Comparison of ENCODE assay signal across 16 cellular contexts in genomic region chr9:22165144-22165543, GRCh38.
A peak's percentile ranks its signal among the peaks of the same experiment; 100 is the strongest.
DNase-seq lines count a peak whose midpoint lies in the region; ATAC-seq, FAIRE-seq and TF ChIP-seq lines count a peak whose summit lies in the region.
"Had no signal": no experiment of that assay in that cellular context is flagged by ENCODE, and none has a peak within 500 bp of the region (broad histone marks: within the 10 kb centered on the region; RNA-seq: fewer than 3 reads in every experiment).

No MANE protein-coding gene starts in this region.

- peak overlapping the region; percentile 13 for H3K4me2 ChIP-seq in OCI-LY7 (ENCODE audit: low read length)

- BruUV-seq in OCI-LY7 (replicated peaks; lab: Mats Ljungman, UMichigan), result no TSS peak

- H3K9me2 ChIP-seq in OCI-LY7 (ENCODE audit: insufficient read depth, low read length), result no peaks in the 10 kb centered on the region

- H3K36me3 ChIP-seq in OCI-LY7 (ENCODE audit: insufficient read depth, low read length), result no peaks in the 10 kb centered on the region
- H3K36me3 ChIP-seq: Peyer's patch, thoracic aorta had no signal

- peaks cover 32% of the 10 kb centered on the region for H3K4me1 ChIP-seq in OCI-LY7 (ENCODE audit: insufficient read depth, low read length, poor library complexity, severe bottlenecking)
- H3K4me1 ChIP-seq: psoas muscle had no signal

- no peak for FAIRE-seq in urothelium cell line (lab: Jason Lieb, UNC)
- FAIRE-seq: D721Med had no signal

- POLR2A ChIA-PET in OCI-LY7 (lab: Charles Lee), result interaction anchor here (0.6 to 1.1 kb wide), 2 partner anchors 39 to 347 kb away, joined by 3 to 6 read pairs; no protein-coding TSS in a partner anchor

- DNase-seq in Ammon's horn (ENCODE audit: low spot score) (peak; percentile 14), HCEC 1CT (peak; percentile 71), OCI-LY7 (ENCODE audit: low spot score) (no peak), foreskin fibroblast (peak; percentile 60 to 71), urothelium cell line (ENCODE audit: low spot score) (no peak)
- no peak for DNase-seq in central memory CD4-positive, alpha-beta T cell
- DNase-seq: activated naive CD4-positive, alpha-beta T cell treated with anti-CD3 and anti-CD28 coated beads, Interleukin-2, amount 10 ng/mL, durations not matched to agents 7 days and 5 days; activated T-cell treated with anti-CD3 and anti-CD28 coated beads, Interleukin-2, amount 50 U/mL, for 1 hour; NCI-H2029 treated with DMSO at 0.1 percent for 48 hours; Peyer's patch; psoas muscle; stimulated activated CD4-positive, alpha-beta T cell treated with anti-CD3 and anti-CD28 coated beads, Interleukin-12 subunit alpha, Interleukin-12 subunit beta, amount 100 ng/mL, for 4 hours had no signal

- H2AFZ ChIP-seq in OCI-LY7 (ENCODE audit: low read length), result peak overlapping the region; percentile 91

- TF ChIP-seq CTCF in OCI-LY7 (conservative IDR thresholded peaks at IDR 0.05; ENCODE audit: low read length) (no peak), foreskin fibroblast (IDR thresholded peaks at IDR 0.05; ENCODE audit: low read depth, low read length) (no peak)

- no peak for ATAC-seq in GM21367 (IDR thresholded peaks at IDR 0.05; ENCODE audit: unreplicated experiment)
- ATAC-seq in HG03571 (IDR thresholded peaks at IDR 0.05; ENCODE audit: unreplicated experiment), result no peak
- ATAC-seq: psoas muscle had no signal

- intact Hi-C loops in OCI-LY7 (cut with micrococcal nuclease; ENCODE audit: unreplicated experiment), result loop anchor here (10.0 kb wide), 1 partner anchor 360 kb away; no protein-coding TSS in a partner anchor

- H3K27ac ChIP-seq in OCI-LY7 (ENCODE audit: low read depth, low read length, poor library complexity, severe bottlenecking), result no peak overlapping the region
- H3K27ac ChIP-seq: Peyer's patch, psoas muscle, thoracic aorta had no signal

- no peak overlapping the region for H3K4me3 ChIP-seq in OCI-LY7 (ENCODE audit: low read depth, low read length, poor library complexity, severe bottlenecking)
- no peak overlapping the region for H3K4me3 ChIP-seq in foreskin fibroblast (ENCODE audit: low read depth in 1 of 2, low read length in 2 of 2)
- H3K4me3 ChIP-seq: Peyer's patch, psoas muscle, thoracic aorta had no signal

- H3K9me3 ChIP-seq in OCI-LY7 (ENCODE audit: low read length), result no peaks in the 10 kb centered on the region; the same call in 1 of the 2 replicates
- H3K9me3 ChIP-seq: Peyer's patch, psoas muscle, thoracic aorta had no signal

- CTCF ChIA-PET in OCI-LY7 (lab: Charles Lee; ENCODE audit: unreplicated experiment), result no interaction called here

- no peaks in the 10 kb centered on the region for H3K79me2 ChIP-seq in OCI-LY7 (ENCODE audit: insufficient read depth, low read depth, low read length)

- H4K20me1 ChIP-seq in OCI-LY7 (ENCODE audit: insufficient read depth, low read length), result no peaks in the 10 kb centered on the region

Comparison
In these comparisons a context has a peak if more than half of its experiments do, and no peak if none do; other contexts are left out.
1. DNase-seq: peak in Ammon's horn (single experiment), HCEC 1CT (single experiment) and foreskin fibroblast (2 of 2); none in OCI-LY7 (single experiment), urothelium cell line (single experiment) and central memory CD4-positive, alpha-beta T cell (single experiment).